8 cellular contexts compared by ENCODE assay signal in the genomic region with DNA sequence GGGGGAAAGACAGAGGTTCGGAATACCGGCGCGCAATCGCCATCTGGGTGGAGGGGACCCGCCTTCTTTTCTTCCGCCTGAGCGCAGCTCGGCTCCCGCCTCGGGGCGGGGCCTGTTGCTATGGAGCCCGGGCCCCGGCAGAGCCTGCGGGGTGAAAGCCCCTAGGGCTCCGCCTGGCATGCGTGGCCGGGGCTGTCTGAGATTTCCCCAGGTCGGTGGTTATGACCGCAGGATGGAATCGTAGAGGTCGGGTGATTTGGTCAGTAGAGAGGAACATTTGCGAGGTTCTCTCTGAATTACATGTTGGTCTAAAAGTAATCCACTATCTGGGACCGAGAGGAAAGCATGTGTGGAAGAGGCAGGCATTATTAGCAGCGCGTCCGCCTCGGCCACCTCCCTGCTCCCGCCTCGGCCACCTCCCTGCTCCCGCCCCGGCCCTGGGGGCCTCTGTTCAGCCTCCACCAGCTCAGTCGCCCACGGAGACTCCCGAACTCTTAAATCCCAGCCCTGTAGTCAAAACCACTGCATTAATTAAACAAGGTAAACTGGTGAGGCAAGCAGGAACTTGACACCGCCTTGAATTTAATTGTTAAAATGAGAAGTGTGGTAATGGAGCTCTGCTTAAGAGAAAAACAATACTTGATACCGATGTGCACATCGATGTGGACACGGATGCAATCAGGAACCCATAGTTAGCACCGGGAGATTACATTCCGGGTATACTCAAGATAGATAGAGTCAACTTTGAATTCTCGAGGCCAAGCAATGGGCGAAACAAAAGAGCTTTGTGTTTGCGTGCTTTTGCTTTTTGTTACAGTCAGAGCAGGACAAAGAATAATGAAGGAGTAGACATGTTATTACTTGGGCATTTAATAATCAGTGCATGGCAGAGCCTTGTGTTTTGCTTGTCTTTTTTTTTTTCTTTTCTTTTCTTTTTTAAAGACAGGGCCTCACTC. TPM values are rescaled to one million over a fixed set of nuclear protein-coding genes. Genes with fewer than 3 reads are reported as not detected.
A peak's percentile ranks its signal among the peaks of the same experiment; 100 is the strongest.
DNase-seq lines count a peak whose midpoint lies in the region; ATAC-seq and TF ChIP-seq lines count a peak whose summit lies in the region.

No MANE protein-coding gene starts in this region.

- no peak for TF ChIP-seq CTCF in GM13976 (IDR thresholded peaks at IDR 0.05; ENCODE audit: borderline replicate concordance, control extremely low read depth, extremely low read depth, insufficient read depth, missing control alignments)
- no peak for TF ChIP-seq CTCF in vagina (IDR thresholded peaks at IDR 0.05)

- H3K4me1 ChIP-seq in right cardiac atrium (ENCODE audit: control insufficient read depth, insufficient read depth, low read length), result peaks cover 12% of the 10 kb centered on the region
- H3K4me1 ChIP-seq in vagina, result peaks cover 12% of the 10 kb centered on the region

- peaks cover 13% of the 10 kb centered on the region for H3K4me1 Mint-ChIP-seq in T-helper 2 cell treated with Interferon-gamma antibody and Interleukin-4, amounts not matched to agents 5 μg/mL and 100 μg/mL, for 36 hours (ENCODE audit: low read depth)

- WGBS in right cardiac atrium, result 8% methylated on average over 44 of the region's 44 CpGs

- DNase-seq in GM13976 (ENCODE audit: low spot score) (peak; percentile 94), NCI-H128 (lab: John Stamatoyannopoulos, UW; ENCODE audit: unreplicated experiment) (peak; percentile 57), anterior cingulate cortex (lab: John Stamatoyannopoulos, UW) (peak in 56 of 58 donors; percentile 6 to 77 (median 48)), right cardiac atrium (peak; percentile 84 to 92 (median 92)), renal cortical epithelial cell (ENCODE audit: low read depth) (peak; percentile 87), vagina (ENCODE audit: extremely low spot score in 2 of 2) (no peak)
- DNase-seq in T-helper 2 cell treated with Interferon-gamma antibody and Interleukin-4, amounts not matched to agents 5 μg/mL and 100 μg/mL, for 36 hours (ENCODE audit: low spot score), result peak; percentile 80

- peak overlapping the region; percentile 42 for H3K27ac Mint-ChIP-seq in T-helper 2 cell treated with Interferon-gamma antibody and Interleukin-4, amounts not matched to agents 5 μg/mL and 100 μg/mL, for 36 hours

- peak; percentile 99 for ATAC-seq in HG02642 (IDR thresholded peaks at IDR 0.05; ENCODE audit: poor library complexity, unreplicated experiment)
- peak; percentile 96 to 98 for ATAC-seq in right cardiac atrium

- H3K36me3 ChIP-seq in vagina, result no peaks in the 10 kb centered on the region

- no peaks in the 10 kb centered on the region for H3K36me3 Mint-ChIP-seq in T-helper 2 cell treated with Interferon-gamma antibody and Interleukin-4, amounts not matched to agents 5 μg/mL and 100 μg/mL, for 36 hours (ENCODE audit: low read depth)

- H3K4me3 Mint-ChIP-seq in T-helper 2 cell treated with Interferon-gamma antibody and Interleukin-4, amounts not matched to agents 5 μg/mL and 100 μg/mL, for 36 hours, result peak overlapping the region; percentile 84

- no peaks in the 10 kb centered on the region for H3K9me3 Mint-ChIP-seq in T-helper 2 cell treated with Interferon-gamma antibody and Interleukin-4, amounts not matched to agents 5 μg/mL and 100 μg/mL, for 36 hours

- in situ Hi-C loops in GM13976 (cut with MboI; ENCODE audit: low sequenced_read_pairs, unreplicated experiment), result no loop called here

- TF ChIP-seq POLR2A in vagina (IDR thresholded peaks at IDR 0.05), result no peak

- peak overlapping the region; percentile 7 for H3K27ac ChIP-seq in right cardiac atrium (ENCODE audit: low read length)
- H3K27ac ChIP-seq in vagina, result peak overlapping the region; percentile 76

- H3K27me3 Mint-ChIP-seq in T-helper 2 cell treated with Interferon-gamma antibody and Interleukin-4, amounts not matched to agents 5 μg/mL and 100 μg/mL, for 36 hours (ENCODE audit: low read depth), result peaks cover 8% of the 10 kb centered on the region

- intact Hi-C loops in right cardiac atrium (cut with DNase I) (no loop called here), vagina (cut with DNase I) (no loop called here)

- H3K9me3 ChIP-seq in right cardiac atrium (ENCODE audit: control insufficient read depth, low read length) (no peaks in the 10 kb centered on the region), vagina (no peaks in the 10 kb centered on the region)

- no peaks in the 10 kb centered on the region for H3K27me3 ChIP-seq in right cardiac atrium (ENCODE audit: control insufficient read depth, insufficient read depth)
- H3K27me3 ChIP-seq in vagina, result no peaks in the 10 kb centered on the region

- H3K4me3 ChIP-seq in right cardiac atrium (ENCODE audit: low read length) (peak overlapping the region; percentile 97), vagina (peak overlapping the region; percentile 55 to 57)

RNA-seq across cellular contexts. Expression of a gene that starts 45.2 kb away (rescaled TPM):
- total RNA-seq in right cardiac atrium (10 to 100 TPM; 28.0 to 45.3 (median 31.0) TPM), renal cortical epithelial cell (110 and 181 TPM in 2 replicates), vagina (28.7 TPM)
- polyA plus RNA-seq in right cardiac atrium, result 7.6 TPM

Comparison
In these comparisons a context has a peak if more than half of its experiments do, and no peak if none do; other contexts are left out.
1. DNase-seq: peak in GM13976 (single experiment), NCI-H128 (single experiment), T-helper 2 cell treated with Interferon-gamma antibody and Interleukin-4, amounts not matched to agents 5 μg/mL and 100 μg/mL, for 36 hours (single experiment), anterior cingulate cortex (56 of 58), right cardiac atrium (3 of 3) and renal cortical epithelial cell (single experiment); none in vagina (0 of 2).